In genomic region chr16:11121083-11121482, GRCh38 we compare ENCODE assay signal across 27 cellular contexts.
"Had no signal": no experiment of that assay in that cellular context is flagged by ENCODE, and none has a peak within 500 bp of the region (broad histone marks: within the 10 kb centered on the region; RNA-seq: fewer than 3 reads in every experiment).

No MANE protein-coding gene starts in this region.

- H3K4me2 ChIP-seq: hepatocyte, neural progenitor cell had no signal

- ATAC-seq: mucosa of descending colon; naive thymus-derived CD4-positive, alpha-beta T cell; stimulated activated memory B cell treated with anti-CD40 and anti-IgM and Interleukin-4, amounts not matched to agents 10 μg/mL and 1 μg/mL and 100 μg/mL, for 72 hours; stimulated activated naive CD8-positive, alpha-beta T cell treated with anti-CD3 and anti-CD28 coated beads, Interleukin-15, amount 100 ng/mL, for 72 hours had no signal

- FAIRE-seq: small intestine had no signal

- H3K9ac ChIP-seq: neural progenitor cell, parathyroid adenoma had no signal

- H2AFZ ChIP-seq: hepatocyte, neural progenitor cell, parathyroid adenoma had no signal

- H3K27ac ChIP-seq: heart right ventricle, hepatocyte, left ventricle myocardium inferior, neural progenitor cell, neutrophil, parathyroid adenoma, thyroid gland, vagina had no signal

- H3K4me1 ChIP-seq: neural progenitor cell, parathyroid adenoma, thyroid gland, vagina had no signal

- H3K27me3 ChIP-seq: heart right ventricle, hepatocyte, neural progenitor cell, neutrophil, sigmoid colon, thyroid gland, vagina had no signal

- H3K9me3 ChIP-seq: heart right ventricle, left ventricle myocardium inferior, mucosa of descending colon, neutrophil, sigmoid colon, thyroid gland, vagina had no signal

- DNase-seq: heart right ventricle; islet precursor cell; left ventricle myocardium inferior; midbrain; mucosa of descending colon; naive thymus-derived CD4-positive, alpha-beta T cell; nephron progenitor cell; occipital lobe; retina; right cardiac atrium; sigmoid colon; small intestine; stimulated activated CD4-positive, alpha-beta T cell treated with anti-CD3 and anti-CD28 coated beads, Interleukin-1b, Interleukin-23, amount 100 ng/mL, for 48 hours; stimulated activated CD4-positive, alpha-beta T cell treated with anti-CD3 and anti-CD28 coated beads, Interleukin-2, amount 100 ng/mL, for 48 hours; stimulated activated CD4-positive, alpha-beta T cell treated with anti-CD3 and anti-CD28 coated beads, Interleukin-4, amount 100 ng/mL, for 4 hours; stimulated activated CD8-positive, alpha-beta memory T cell treated with anti-CD3 and anti-CD28 coated beads, Interleukin-4, amount 100 ng/mL, for 48 hours; stimulated activated naive CD4-positive, alpha-beta T cell treated with Interleukin-2 at 50 U/mL for 16 hours; stimulated activated naive CD8-positive, alpha-beta T cell treated with anti-CD3 and anti-CD28 coated beads, Interleukin-15, amount 100 ng/mL, for 72 hours; substantia nigra; thyroid gland had no signal

- H3K79me2 ChIP-seq: hepatocyte, parathyroid adenoma had no signal

- H3K4me3 ChIP-seq: heart right ventricle, hepatocyte, left ventricle myocardium inferior, lung, mucosa of descending colon, neural progenitor cell, sigmoid colon, thyroid gland, vagina had no signal

- H3K36me3 ChIP-seq: neural progenitor cell had no signal
